ENCODE assay signal across 33 cellular contexts in the genomic region with DNA sequence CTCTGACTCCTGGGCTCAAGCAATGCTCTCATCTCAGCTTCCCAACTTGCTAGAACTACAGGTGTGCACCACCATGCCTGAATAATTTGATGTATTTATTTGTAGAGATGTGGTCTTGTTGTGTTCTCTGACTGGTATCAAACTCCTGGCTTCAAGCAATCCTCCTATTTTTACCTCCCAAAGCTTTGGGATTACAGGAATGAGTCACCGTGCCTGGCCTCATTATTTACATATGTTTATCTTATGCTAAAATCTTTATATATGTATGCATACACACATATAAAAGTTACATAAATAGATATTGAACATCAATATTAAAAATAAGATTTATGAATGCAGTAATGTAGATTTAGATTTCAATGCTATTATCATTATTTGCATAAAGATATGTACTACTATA.
"Had no signal": no experiment of that assay in that cellular context is flagged by ENCODE, and none has a peak within 500 bp of the region (broad histone marks: within the 10 kb centered on the region; RNA-seq: fewer than 3 reads in every experiment).

No MANE protein-coding gene starts in this region.

- H3K4me3 Mint-ChIP-seq: activated CD4-positive, alpha-beta memory T cell treated with anti-CD3 and anti-CD28 coated beads, Interleukin-2, amount 10 ng/mL, durations not matched to agents 7 days and 5 days; activated CD4-positive, alpha-beta T cell treated with anti-CD3 and anti-CD28 coated beads for 36 hours; activated CD4-positive, alpha-beta T cell treated with anti-CD3 and anti-CD28 coated beads, Interleukin-2, amount 10 ng/mL, durations not matched to agents 24 days and 14 days; activated naive CD4-positive, alpha-beta T cell treated with anti-CD3 and anti-CD28 coated beads, Interleukin-2, amount 50 U/mL, for 24 hours; activated naive CD8-positive, alpha-beta T cell treated with anti-CD3 and anti-CD28 coated beads for 36 hours; activated naive CD8-positive, alpha-beta T cell treated with anti-CD3 and anti-CD28 coated beads, Interleukin-2, amount 50 U/mL, for 24 hours; activated T-cell treated with anti-CD3 and anti-CD28 coated beads, Interleukin-2, amount 50 U/mL, for 24 hours; activated T-cell treated with anti-CD3 and anti-CD28 coated beads, Interleukin-2, amount 50 U/mL, for 72 hours; activated T-helper 17 cell treated with anti-CD3 and anti-CD28 coated beads, Interleukin-2, amount 50 U/mL, for 72 hours; brain; endodermal cell; T-helper 17 cell had no signal

- DNase-seq: activated CD4-positive, alpha-beta memory T cell treated with anti-CD3 and anti-CD28 coated beads, Interleukin-2, amount 10 ng/mL, durations not matched to agents 7 days and 5 days; activated CD4-positive, alpha-beta T cell treated with anti-CD3 and anti-CD28 coated beads for 36 hours; activated CD4-positive, alpha-beta T cell treated with anti-CD3 and anti-CD28 coated beads, Interleukin-2, amount 10 ng/mL, durations not matched to agents 24 days and 14 days; activated CD4-positive, alpha-beta T cell treated with anti-CD3 and anti-CD28 coated beads, Interleukin-2, amount 50 U/mL, for 4 hours; activated CD4-positive, CD25-positive, alpha-beta regulatory T cell; activated CD4-positive, CD25-positive, alpha-beta regulatory T cell treated with anti-CD3 and anti-CD28 coated beads, Interleukin-2, amount 50 U/mL, for 72 hours; activated CD8-positive, alpha-beta memory T cell treated with anti-CD3 and anti-CD28 coated beads, Interleukin-2, amount 50 U/mL, for 48 hours; activated effector memory CD4-positive, alpha-beta T cell treated with Interleukin-2 at 50 U/mL for 16 hours; activated gamma-delta T cell treated with Interleukin-2 at 50 U/mL for 16 hours; activated naive CD4-positive, alpha-beta T cell treated with Interleukin-2 at 50 U/mL for 16 hours; activated naive CD8-positive, alpha-beta T cell treated with anti-CD3 and anti-CD28 coated beads for 36 hours; activated naive CD8-positive, alpha-beta T cell treated with anti-CD3 and anti-CD28 coated beads, Interleukin-2, amount 50 U/mL, for 24 hours; activated T-cell treated with anti-CD3 and anti-CD28 coated beads for 4 hours; activated T-cell treated with anti-CD3 and anti-CD28 coated beads, Interleukin-2, amount 50 U/mL, for 24 hours; activated T-cell treated with anti-CD3 and anti-CD28 coated beads, Interleukin-2, amount 50 U/mL, for 72 hours; adrenal gland; central memory CD4-positive, alpha-beta T cell; cerebellar nuclear complex; colonic mucosa; effector CD8-positive, alpha-beta T cell; endodermal cell; foreskin melanocyte; heart right ventricle; T-helper 1 cell; T-helper 17 cell had no signal

- H3K4me1 ChIP-seq: adrenal gland, ascending aorta, breast epithelium, colonic mucosa, gastroesophageal sphincter had no signal

- H3K27me3 Mint-ChIP-seq: activated CD4-positive, alpha-beta memory T cell treated with anti-CD3 and anti-CD28 coated beads, Interleukin-2, amount 10 ng/mL, durations not matched to agents 7 days and 5 days; activated CD4-positive, alpha-beta T cell treated with anti-CD3 and anti-CD28 coated beads for 36 hours; activated CD4-positive, alpha-beta T cell treated with anti-CD3 and anti-CD28 coated beads, Interleukin-2, amount 10 ng/mL, durations not matched to agents 24 days and 14 days; activated naive CD4-positive, alpha-beta T cell treated with anti-CD3 and anti-CD28 coated beads, Interleukin-2, amount 50 U/mL, for 24 hours; activated naive CD8-positive, alpha-beta T cell treated with anti-CD3 and anti-CD28 coated beads for 36 hours; activated naive CD8-positive, alpha-beta T cell treated with anti-CD3 and anti-CD28 coated beads, Interleukin-2, amount 50 U/mL, for 24 hours; activated T-cell treated with anti-CD3 and anti-CD28 coated beads, Interleukin-2, amount 50 U/mL, for 24 hours; activated T-helper 17 cell treated with anti-CD3 and anti-CD28 coated beads, Interleukin-2, amount 50 U/mL, for 72 hours; brain; T-helper 17 cell had no signal

- H3K27me3 ChIP-seq: adrenal gland, ascending aorta, breast epithelium, cardiac muscle cell, colonic mucosa, gastroesophageal sphincter, heart right ventricle had no signal

- H3K27ac ChIP-seq: adrenal gland, ascending aorta, breast epithelium, cardiac muscle cell, colonic mucosa, gastroesophageal sphincter, heart right ventricle had no signal

- ATAC-seq: activated CD4-positive, alpha-beta T cell treated with anti-CD3 and anti-CD28 coated beads for 36 hours; activated naive CD8-positive, alpha-beta T cell treated with anti-CD3 and anti-CD28 coated beads, Interleukin-2, amount 50 U/mL, for 24 hours; activated T-cell treated with anti-CD3 and anti-CD28 coated beads, Interleukin-2, amount 50 U/mL, for 72 hours; activated T-helper 17 cell treated with anti-CD3 and anti-CD28 coated beads, Interleukin-2, amount 50 U/mL, for 72 hours; esophagus mucosa; gastroesophageal sphincter; heart right ventricle; T-helper 17 cell had no signal

- H3K36me3 Mint-ChIP-seq: activated naive CD4-positive, alpha-beta T cell treated with anti-CD3 and anti-CD28 coated beads, Interleukin-2, amount 50 U/mL, for 24 hours; activated naive CD8-positive, alpha-beta T cell treated with anti-CD3 and anti-CD28 coated beads for 36 hours; brain had no signal

- H3K9me3 ChIP-seq: adrenal gland, ascending aorta, breast epithelium, colonic mucosa, gastroesophageal sphincter had no signal

- H3K27ac Mint-ChIP-seq: activated CD4-positive, alpha-beta memory T cell treated with anti-CD3 and anti-CD28 coated beads, Interleukin-2, amount 10 ng/mL, durations not matched to agents 7 days and 5 days; activated CD4-positive, alpha-beta T cell treated with anti-CD3 and anti-CD28 coated beads for 36 hours; activated CD4-positive, alpha-beta T cell treated with anti-CD3 and anti-CD28 coated beads, Interleukin-2, amount 10 ng/mL, durations not matched to agents 24 days and 14 days; activated naive CD4-positive, alpha-beta T cell treated with anti-CD3 and anti-CD28 coated beads, Interleukin-2, amount 50 U/mL, for 24 hours; activated naive CD8-positive, alpha-beta T cell treated with anti-CD3 and anti-CD28 coated beads for 36 hours; activated naive CD8-positive, alpha-beta T cell treated with anti-CD3 and anti-CD28 coated beads, Interleukin-2, amount 50 U/mL, for 24 hours; activated T-cell treated with anti-CD3 and anti-CD28 coated beads, Interleukin-2, amount 50 U/mL, for 24 hours; activated T-cell treated with anti-CD3 and anti-CD28 coated beads, Interleukin-2, amount 50 U/mL, for 72 hours; activated T-helper 17 cell treated with anti-CD3 and anti-CD28 coated beads, Interleukin-2, amount 50 U/mL, for 72 hours; brain; endodermal cell; T-helper 17 cell had no signal

- H3K4me3 ChIP-seq: adrenal gland, ascending aorta, breast epithelium, cardiac muscle cell, colonic mucosa, gastroesophageal sphincter, heart right ventricle had no signal

- H3K36me3 ChIP-seq: adrenal gland, ascending aorta, breast epithelium, cardiac muscle cell, colonic mucosa, gastroesophageal sphincter, heart right ventricle had no signal

- H3K9me3 Mint-ChIP-seq: activated T-helper 17 cell treated with anti-CD3 and anti-CD28 coated beads, Interleukin-2, amount 50 U/mL, for 72 hours; brain had no signal

- H3K4me1 Mint-ChIP-seq: activated CD4-positive, alpha-beta memory T cell treated with anti-CD3 and anti-CD28 coated beads, Interleukin-2, amount 10 ng/mL, durations not matched to agents 7 days and 5 days; activated CD4-positive, alpha-beta T cell treated with anti-CD3 and anti-CD28 coated beads for 36 hours; activated CD4-positive, alpha-beta T cell treated with anti-CD3 and anti-CD28 coated beads, Interleukin-2, amount 10 ng/mL, durations not matched to agents 24 days and 14 days; activated naive CD4-positive, alpha-beta T cell treated with anti-CD3 and anti-CD28 coated beads, Interleukin-2, amount 50 U/mL, for 24 hours; activated naive CD8-positive, alpha-beta T cell treated with anti-CD3 and anti-CD28 coated beads for 36 hours; activated naive CD8-positive, alpha-beta T cell treated with anti-CD3 and anti-CD28 coated beads, Interleukin-2, amount 50 U/mL, for 24 hours; activated T-helper 17 cell treated with anti-CD3 and anti-CD28 coated beads, Interleukin-2, amount 50 U/mL, for 72 hours; brain; T-helper 17 cell had no signal
